ENCODE assay signal across 9 cellular contexts in the genomic region with DNA sequence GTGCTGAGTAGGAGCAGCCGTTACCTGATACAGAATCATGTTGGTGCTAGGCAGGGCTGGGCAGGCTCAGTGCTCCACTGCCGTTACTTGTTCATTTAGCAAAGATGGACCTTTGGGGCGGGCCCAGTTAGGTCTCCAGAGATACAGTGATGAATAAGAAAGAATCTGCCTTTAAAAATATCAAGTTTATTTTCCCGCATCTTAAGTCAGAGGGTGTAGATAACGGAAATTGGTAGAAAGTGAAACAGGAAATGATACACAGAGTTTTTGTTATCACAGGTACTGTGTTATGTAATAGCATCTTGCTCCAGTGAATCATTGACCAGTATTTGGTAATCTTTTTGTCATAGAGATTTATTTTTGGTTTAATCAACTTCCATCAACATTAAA. TPM values are rescaled to one million over a fixed set of nuclear protein-coding genes. Genes with fewer than 3 reads are reported as not detected.
DNase-seq lines count a peak whose midpoint lies in the region; ATAC-seq and TF ChIP-seq lines count a peak whose summit lies in the region.
"Had no signal": no experiment of that assay in that cellular context is flagged by ENCODE, and none has a peak within 500 bp of the region (broad histone marks: within the 10 kb centered on the region; RNA-seq: fewer than 3 reads in every experiment).

No MANE protein-coding gene starts in this region.

- H3K4me1 Mint-ChIP-seq in MCF 10A (ENCODE audit: insufficient read depth, unreplicated experiment) (peaks cover 30% of the 10 kb centered on the region), IgD-negative memory B cell (peaks cover 54 to 71% (median 67%) of the 10 kb centered on the region in 3 donors)

- H3K4me3 Mint-ChIP-seq in MCF 10A (ENCODE audit: unreplicated experiment) (peak overlapping the region; percentile 48), IgD-negative memory B cell (peak overlapping the region; percentile 77 to 99 (median 96))

- peaks cover 32% of the 10 kb centered on the region for H3K79me1 ChIP-seq in mesenchymal stem cell (replicated peaks; ENCODE audit: low read length, poor library complexity, severe bottlenecking)

- H2BK120ac ChIP-seq in mesenchymal stem cell (ENCODE audit: low read depth, low read length) = no peak overlapping the region

- no peak overlapping the region for H3K27ac ChIP-seq in breast epithelium
- peak overlapping the region; percentile 32 for H3K27ac ChIP-seq in thymus (ENCODE audit: low read depth)
- H3K27ac ChIP-seq in mesenchymal stem cell (ENCODE audit: low read length, poor library complexity, severe bottlenecking) = no peak overlapping the region
- H3K27ac ChIP-seq: SJSA1 had no signal

- H4K91ac ChIP-seq in mesenchymal stem cell (ENCODE audit: low read length) = no peak overlapping the region

- no peak overlapping the region for H3K4me3 ChIP-seq in breast epithelium
- peak overlapping the region; percentile 37 for H3K4me3 ChIP-seq in thymus (ENCODE audit: low read length)
- no peak overlapping the region for H3K4me3 ChIP-seq in mesenchymal stem cell (ENCODE audit: insufficient read depth in 1 of 2, low read depth in 1 of 2, low read length in 2 of 2)
- H3K4me3 ChIP-seq: SJSA1 had no signal

- H2BK15ac ChIP-seq in mesenchymal stem cell (ENCODE audit: low read depth, poor library complexity, severe bottlenecking) = no peak overlapping the region

- no peak overlapping the region for H3K18ac ChIP-seq in mesenchymal stem cell (ENCODE audit: low read depth in 1 of 2, low read length in 2 of 2)

- no peak overlapping the region for H2BK5ac ChIP-seq in mesenchymal stem cell (ENCODE audit: low read depth, low read length, poor library complexity, severe bottlenecking)

- ATAC-seq in activated naive CD4-positive, alpha-beta T cell treated with anti-CD3 and anti-CD28 coated beads, Interleukin-2, amount 50 U/mL, for 72 hours = peak; percentile 42 to 45
- ATAC-seq in GM19455 (IDR thresholded peaks at IDR 0.05; ENCODE audit: unreplicated experiment) (no peak), HG02970 (IDR thresholded peaks at IDR 0.05; ENCODE audit: low FRiP score, unreplicated experiment) (no peak)

- H3K36me3 Mint-ChIP-seq in MCF 10A (ENCODE audit: insufficient read depth, unreplicated experiment) (peaks cover 20% of the 10 kb centered on the region), IgD-negative memory B cell (peaks cover 9% of the 10 kb centered on the region)
- H3K36me3 Mint-ChIP-seq in activated naive CD4-positive, alpha-beta T cell treated with anti-CD3 and anti-CD28 coated beads, Interleukin-2, amount 50 U/mL, for 72 hours = peaks cover 46 to 59% of the 10 kb centered on the region in 2 donors

- H3K14ac ChIP-seq in mesenchymal stem cell (ENCODE audit: low read length in 2 of 2) = no peak overlapping the region

- H3K27ac Mint-ChIP-seq in MCF 10A (ENCODE audit: low read depth, unreplicated experiment) = peak overlapping the region; percentile 47
- H3K27ac Mint-ChIP-seq in IgD-negative memory B cell = peak overlapping the region; percentile 95 to 98 (median 96)
- peak overlapping the region; percentile 88 to 95 for H3K27ac Mint-ChIP-seq in activated naive CD4-positive, alpha-beta T cell treated with anti-CD3 and anti-CD28 coated beads, Interleukin-2, amount 50 U/mL, for 72 hours

- no peak overlapping the region for H3K9ac ChIP-seq in mesenchymal stem cell (ENCODE audit: low read length)

- no peaks in the 10 kb centered on the region for H3K9me3 ChIP-seq in breast epithelium
- no peaks in the 10 kb centered on the region for H3K9me3 ChIP-seq in thymus (ENCODE audit: control insufficient read depth)
- H3K9me3 ChIP-seq in mesenchymal stem cell (ENCODE audit: control insufficient read depth, low read length) = no peaks in the 10 kb centered on the region
- H3K9me3 ChIP-seq: SJSA1 had no signal

- peak; percentile 55 for DNase-seq in MCF 10A (ENCODE audit: unreplicated experiment)
- no peak for DNase-seq in breast epithelium (ENCODE audit: low spot score in 2 of 2)
- no peak for DNase-seq in activated naive CD4-positive, alpha-beta T cell treated with anti-CD3 and anti-CD28 coated beads, Interleukin-2, amount 50 U/mL, for 72 hours (ENCODE audit: low spot score in 2 of 2)
- no peak for DNase-seq in mesenchymal stem cell

- H2AK5ac ChIP-seq in mesenchymal stem cell (ENCODE audit: low read length, severe bottlenecking) = no peak overlapping the region

- H3K36me3 ChIP-seq in breast epithelium (no peaks in the 10 kb centered on the region), thymus (ENCODE audit: control insufficient read depth, insufficient read depth) (peaks cover 14% of the 10 kb centered on the region), mesenchymal stem cell (ENCODE audit: control insufficient read depth in 1 of 2, insufficient read depth in 2 of 2, low read depth in 1 of 2, low read length in 2 of 2) (peaks cover 4 to 5% of the 10 kb centered on the region in 2 experiments)
- H3K36me3 ChIP-seq: SJSA1 had no signal

- no peaks in the 10 kb centered on the region for H3K4me1 ChIP-seq in breast epithelium
- H3K4me1 ChIP-seq in thymus (ENCODE audit: control insufficient read depth, insufficient read depth, low read length) = peaks cover 31% of the 10 kb centered on the region
- H3K4me1 ChIP-seq in mesenchymal stem cell (ENCODE audit: control insufficient read depth, insufficient read depth, low read depth, low read length) = peaks cover 8% of the 10 kb centered on the region

- H3K4me2 ChIP-seq in mesenchymal stem cell (ENCODE audit: low read length, poor library complexity, severe bottlenecking) = no peak overlapping the region

- H3K9me3 Mint-ChIP-seq in MCF 10A (ENCODE audit: unreplicated experiment) (no peaks in the 10 kb centered on the region), IgD-negative memory B cell (no peaks in the 10 kb centered on the region)
- no peaks in the 10 kb centered on the region for H3K9me3 Mint-ChIP-seq in activated naive CD4-positive, alpha-beta T cell treated with anti-CD3 and anti-CD28 coated beads, Interleukin-2, amount 50 U/mL, for 72 hours

- H3K23ac ChIP-seq in mesenchymal stem cell (ENCODE audit: low read length in 2 of 2) = no peak overlapping the region

- intact Hi-C loops in MCF 10A (cut with micrococcal nuclease) (no loop called here), breast epithelium (cut with DNase I; ENCODE audit: low total_unique reads) (no loop called here)

- 17% methylated on average over 5 of the region's 5 CpGs for WGBS in thymus
- WGBS in mesenchymal stem cell = 95% methylated on average over 5 of the region's 5 CpGs

- H3K27me3 ChIP-seq in breast epithelium (no peaks in the 10 kb centered on the region), thymus (ENCODE audit: control insufficient read depth, insufficient read depth) (no peaks in the 10 kb centered on the region), mesenchymal stem cell (ENCODE audit: control insufficient read depth in 1 of 2, insufficient read depth in 1 of 2, low read length in 2 of 2) (no peaks in the 10 kb centered on the region)
- H3K27me3 ChIP-seq: SJSA1 had no signal

- H3K27me3 Mint-ChIP-seq in MCF 10A (ENCODE audit: insufficient read depth, unreplicated experiment) (no peaks in the 10 kb centered on the region), IgD-negative memory B cell (peaks cover 1% of the 10 kb centered on the region)

- TF ChIP-seq POLR2A in breast epithelium (IDR thresholded peaks at IDR 0.05) = no peak

- no peak overlapping the region for H4K8ac ChIP-seq in mesenchymal stem cell (ENCODE audit: low read length)

- H2BK12ac ChIP-seq in mesenchymal stem cell (ENCODE audit: low read length in 2 of 2) = no peak overlapping the region

- no TSS peak for BruUV-seq in MCF 10A (replicated peaks; lab: Mats Ljungman, UMichigan)

- TF ChIP-seq CTCF in MCF 10A (IDR thresholded peaks at IDR 0.05; ENCODE audit: unreplicated experiment) (no peak), breast epithelium (IDR thresholded peaks at IDR 0.05) (no peak)

- no peak overlapping the region for H3K4ac ChIP-seq in mesenchymal stem cell (ENCODE audit: low read depth in 1 of 2, low read length in 2 of 2)

- CTCF ChIA-PET in MCF 10A (lab: Yijun Ruan, JAX) = interaction anchor here (0.6 kb wide), 1 partner anchor 105 kb away, joined by 3 read pairs; no protein-coding TSS in a partner anchor

- POLR2A ChIA-PET in MCF 10A (lab: Yijun Ruan, JAX) = interaction anchor here (0.6 to 11.1 kb wide), 2 partner anchors 9 to 17 kb away, joined by 3 to 196 read pairs; no protein-coding TSS in a partner anchor

- no peak overlapping the region for H2AFZ ChIP-seq in mesenchymal stem cell (ENCODE audit: low read depth, low read length)

RNA-seq across cellular contexts. Expression of gene TMEM131L, which starts 5.5 kb away (rescaled TPM):
- 7.8 and 10.1 TPM in 2 replicates for total RNA-seq in MCF 10A (2022)
- 10 to 100 TPM; 18.7 to 22.0 (median 19.5) TPM for total RNA-seq in breast epithelium
- 48.4 TPM for polyA plus RNA-seq in IgD-negative memory B cell
- total RNA-seq in activated naive CD4-positive, alpha-beta T cell treated with anti-CD3 and anti-CD28 coated beads, Interleukin-2, amount 50 U/mL, for 72 hours = 10 to 100 TPM; 44.8 to 47.7 TPM
- 32.8 TPM for polyA plus RNA-seq in thymus
- polyA plus RNA-seq in mesenchymal stem cell (2013, experiment 1 of 2) = 3.8 TPM
- polyA plus RNA-seq in mesenchymal stem cell (2013, experiment 2 of 2) = 3.5 TPM

Comparison
In these comparisons a context has a peak if more than half of its experiments do, and no peak if none do; other contexts are left out.
1. ATAC-seq: peak in activated naive CD4-positive, alpha-beta T cell treated with anti-CD3 and anti-CD28 coated beads, Interleukin-2, amount 50 U/mL, for 72 hours (2 of 2); none in GM19455 (single experiment) and HG02970 (single experiment).
2. Peak in every context shown above with its lines, with median percentiles within 50 percentile points of each other: H3K27ac Mint-ChIP-seq.